ENCODE assay signal across 17 cellular contexts in genomic region chr10:51301644-51302043, GRCh38.
A peak's percentile ranks its signal among the peaks of the same experiment; 100 is the strongest.
DNase-seq lines count a peak whose midpoint lies in the region; ATAC-seq and TF ChIP-seq lines count a peak whose summit lies in the region.
"Had no signal": no experiment of that assay in that cellular context is flagged by ENCODE, and none has a peak within 500 bp of the region (broad histone marks: within the 10 kb centered on the region; RNA-seq: fewer than 3 reads in every experiment).

No MANE protein-coding gene starts in this region.

- H3K4me3 ChIP-seq in ascending aorta: no peak overlapping the region
- H3K4me3 ChIP-seq in gastrocnemius medialis: no peak overlapping the region
- H3K4me3 ChIP-seq: prostate gland, SK-N-MC, upper lobe of right lung had no signal

- in situ Hi-C loops in gastrocnemius medialis (cut with MboI; ENCODE audit: low sequenced_read_pairs in 4 of 4): no loop called here

- peaks cover 4 to 67% of the 10 kb centered on the region in 2 donors for H3K4me1 ChIP-seq in ascending aorta
- H3K4me1 ChIP-seq in gastrocnemius medialis: peaks cover 22 to 33% of the 10 kb centered on the region in 2 donors
- H3K4me1 ChIP-seq: prostate gland had no signal

- ATAC-seq in gastrocnemius medialis: peak; percentile 83 to 90
- ATAC-seq in activated CD4-positive, alpha-beta T cell treated with anti-CD3 and anti-CD28 coated beads for 36 hours: no peak
- no peak for ATAC-seq in GM19328 (IDR thresholded peaks at IDR 0.05; ENCODE audit: unreplicated experiment)
- no peak for ATAC-seq in GM18505 (IDR thresholded peaks at IDR 0.05; ENCODE audit: unreplicated experiment)
- ATAC-seq: activated T-cell treated with anti-CD3 and anti-CD28 coated beads, Interleukin-2, amount 50 U/mL, for 4 hours; HepG2; upper lobe of right lung had no signal

- peak; percentile 2 for DNase-seq in ELR (ENCODE audit: low read depth)
- DNase-seq in ascending aorta (ENCODE audit: low spot score in 2 of 2): peak in 1 of 2 donors; percentile 74
- peak; percentile 58 for DNase-seq in islet precursor cell
- DNase-seq in gastrocnemius medialis: peak in 1 of 2 donors; percentile 14
- DNase-seq in activated CD4-positive, alpha-beta T cell treated with anti-CD3 and anti-CD28 coated beads for 36 hours: no peak
- no peak for DNase-seq in NCI-H69 (lab: John Stamatoyannopoulos, UW)
- DNase-seq: activated B cell treated with CpG ODN at 0.5 μM for 24 hours; activated T-cell treated with anti-CD3 and anti-CD28 coated beads, Interleukin-2, amount 50 U/mL, for 4 hours; NCI-H1436; NCI-H82; upper lobe of right lung had no signal

- no peaks in the 10 kb centered on the region for H3K9me3 Mint-ChIP-seq in activated CD4-positive, alpha-beta T cell treated with anti-CD3 and anti-CD28 coated beads for 36 hours (ENCODE audit: low read depth)
- H3K9me3 Mint-ChIP-seq: activated B cell treated with CpG ODN at 0.5 μM for 24 hours; activated T-cell treated with anti-CD3 and anti-CD28 coated beads, Interleukin-2, amount 50 U/mL, for 4 hours had no signal

- peak overlapping the region; percentile 82 to 84 for H3K27ac ChIP-seq in ascending aorta
- H3K27ac ChIP-seq in gastrocnemius medialis: peak overlapping the region; percentile 39 to 55 (median 44)
- H3K27ac ChIP-seq: prostate gland, SK-N-MC, upper lobe of right lung had no signal

- TF ChIP-seq CTCF in ascending aorta (IDR thresholded peaks at IDR 0.05) (no peak), gastrocnemius medialis (IDR thresholded peaks at IDR 0.05 in 4 of 5, conservative IDR thresholded peaks at IDR 0.05 in 1 of 5) (no peak)

- no peaks in the 10 kb centered on the region for H3K27me3 ChIP-seq in ascending aorta
- H3K27me3 ChIP-seq in gastrocnemius medialis: no peaks in the 10 kb centered on the region
- H3K27me3 ChIP-seq: upper lobe of right lung had no signal

- TF ChIP-seq POLR2A in gastrocnemius medialis (IDR thresholded peaks at IDR 0.05): no peak
- TF ChIP-seq POLR2A in GM18505 (IDR thresholded peaks at IDR 0.05; ENCODE audit: borderline replicate concordance, extremely low read depth, insufficient read depth, insufficient read length): no peak

- H3K36me3 ChIP-seq in ascending aorta (no peaks in the 10 kb centered on the region), gastrocnemius medialis (no peaks in the 10 kb centered on the region)
- H3K36me3 ChIP-seq: prostate gland, upper lobe of right lung had no signal

- intact Hi-C loops in ascending aorta (cut with DNase I) (loop anchor here (5.0 kb wide), 1 partner anchor 66 kb away; no protein-coding TSS in a partner anchor), gastrocnemius medialis (cut with DNase I; ENCODE audit: low total_unique reads) (no loop called here)
- intact Hi-C loops in activated CD4-positive, alpha-beta T cell treated with anti-CD3 and anti-CD28 coated beads for 36 hours (cut with DNase I, micrococcal nuclease): no loop called here

- H3K27ac Mint-ChIP-seq in activated CD4-positive, alpha-beta T cell treated with anti-CD3 and anti-CD28 coated beads for 36 hours: no peak overlapping the region
- H3K27ac Mint-ChIP-seq: activated B cell treated with CpG ODN at 0.5 μM for 24 hours, B cell had no signal

- no peaks in the 10 kb centered on the region for H3K4me1 Mint-ChIP-seq in activated CD4-positive, alpha-beta T cell treated with anti-CD3 and anti-CD28 coated beads for 36 hours
- H3K4me1 Mint-ChIP-seq: activated B cell treated with CpG ODN at 0.5 μM for 24 hours, B cell had no signal

- H3K36me3 Mint-ChIP-seq in activated CD4-positive, alpha-beta T cell treated with anti-CD3 and anti-CD28 coated beads for 36 hours (ENCODE audit: low read depth): no peaks in the 10 kb centered on the region

- peaks cover 2% of the 10 kb centered on the region for H3K27me3 Mint-ChIP-seq in activated CD4-positive, alpha-beta T cell treated with anti-CD3 and anti-CD28 coated beads for 36 hours
- H3K27me3 Mint-ChIP-seq: activated B cell treated with CpG ODN at 0.5 μM for 24 hours, B cell had no signal

- H3K4me3 Mint-ChIP-seq in activated CD4-positive, alpha-beta T cell treated with anti-CD3 and anti-CD28 coated beads for 36 hours: no peak overlapping the region
- H3K4me3 Mint-ChIP-seq: activated B cell treated with CpG ODN at 0.5 μM for 24 hours; activated T-cell treated with anti-CD3 and anti-CD28 coated beads, Interleukin-2, amount 50 U/mL, for 4 hours; B cell had no signal

- CTCF ChIA-PET in activated CD4-positive, alpha-beta T cell treated with anti-CD3 and anti-CD28 coated beads for 36 hours (lab: Charles Lee): no interaction called here

- POLR2A ChIA-PET in activated CD4-positive, alpha-beta T cell treated with anti-CD3 and anti-CD28 coated beads for 36 hours (lab: Charles Lee): no interaction called here

- H3K9me3 ChIP-seq in ascending aorta: no peaks in the 10 kb centered on the region
- no peaks in the 10 kb centered on the region for H3K9me3 ChIP-seq in gastrocnemius medialis
- H3K9me3 ChIP-seq: prostate gland, upper lobe of right lung had no signal

Comparison
In these comparisons a context has a peak if more than half of its experiments do, and no peak if none do; other contexts are left out.
1. DNase-seq: peak in ELR (single experiment) and islet precursor cell (single experiment); none in activated CD4-positive, alpha-beta T cell treated with anti-CD3 and anti-CD28 coated beads for 36 hours (single experiment) and NCI-H69 (single experiment).
2. ATAC-seq: peak in gastrocnemius medialis (2 of 2); none in activated CD4-positive, alpha-beta T cell treated with anti-CD3 and anti-CD28 coated beads for 36 hours (single experiment), GM19328 (single experiment) and GM18505 (single experiment).